Comparison of ENCODE assay signal across 34 cellular contexts in genomic region chr18:53747761-53748160, GRCh38.
"Had no signal": no experiment of that assay in that cellular context is flagged by ENCODE, and none has a peak within 500 bp of the region (broad histone marks: within the 10 kb centered on the region; RNA-seq: fewer than 3 reads in every experiment).

No MANE protein-coding gene starts in this region.

- ATAC-seq: activated CD8-positive, alpha-beta memory T cell treated with anti-CD3 and anti-CD28 coated beads, Interleukin-2, amount 10 ng/mL, durations not matched to agents 7 days and 5 days; K562; Right ventricle myocardium inferior had no signal

- H3K27me3 ChIP-seq: brain microvascular endothelial cell had no signal

- H2AFZ ChIP-seq: PC-9 had no signal

- DNase-seq: activated CD4-positive, alpha-beta memory T cell treated with anti-CD3 and anti-CD28 coated beads, Interleukin-2, amount 10 ng/mL, durations not matched to agents 7 days and 5 days; activated CD4-positive, alpha-beta T cell treated with anti-CD3 and anti-CD28 coated beads for 1 hour; activated CD4-positive, alpha-beta T cell treated with anti-CD3 and anti-CD28 coated beads for 48 hours; activated CD4-positive, CD25-positive, alpha-beta regulatory T cell; activated CD8-positive, alpha-beta memory T cell treated with anti-CD3 and anti-CD28 coated beads for 24 hours; activated CD8-positive, alpha-beta memory T cell treated with anti-CD3 and anti-CD28 coated beads, Interleukin-2, amount 10 ng/mL, durations not matched to agents 7 days and 5 days; activated CD8-positive, alpha-beta memory T cell treated with anti-CD3 and anti-CD28 coated beads, Interleukin-2, amount 50 U/mL, for 48 hours; activated effector memory CD4-positive, alpha-beta T cell treated with Interleukin-2 at 50 U/mL for 16 hours; activated naive CD4-positive, alpha-beta T cell treated with anti-CD3 and anti-CD28 coated beads, Interleukin-2, amount 50 U/mL, for 16 hours; activated naive CD8-positive, alpha-beta T cell treated with anti-CD3 and anti-CD28 coated beads for 36 hours; activated T-cell treated with anti-CD3 and anti-CD28 coated beads, Interleukin-2, amount 50 U/mL, for 48 hours; amniotic stem cell; aorta; brain microvascular endothelial cell; central memory CD4-positive, alpha-beta T cell; NCI-H1105; NCI-H1417 treated with DMSO at 0.1 percent for 48 hours; NCI-H187 treated with DMSO at 0.1 percent for 48 hours; NCI-H2081; NCI-H2171; NCI-H510A; NCI-H526; NCI-H748 treated with DMSO at 0.1 percent for 48 hours; NK-92 treated with Interleukin-12 subunit alpha and Interleukin-12 subunit beta, amount 100 ng/mL, for 24 hours; PC-9; SIG-M5; SW 1271; T-helper 1 cell; T-helper 2 cell; T-helper 9 cell; WERI-Rb-1 had no signal

- H3K4me3 ChIP-seq: K562, PC-9 had no signal

- H3K4me2 ChIP-seq: PC-9 had no signal

- H3K27ac ChIP-seq: brain microvascular endothelial cell, PC-9, RWPE1, WERI-Rb-1 had no signal

- H3K36me3 ChIP-seq: brain microvascular endothelial cell, WERI-Rb-1 had no signal
